Comparison of ENCODE assay signal across 1 cellular context in the genomic region with DNA sequence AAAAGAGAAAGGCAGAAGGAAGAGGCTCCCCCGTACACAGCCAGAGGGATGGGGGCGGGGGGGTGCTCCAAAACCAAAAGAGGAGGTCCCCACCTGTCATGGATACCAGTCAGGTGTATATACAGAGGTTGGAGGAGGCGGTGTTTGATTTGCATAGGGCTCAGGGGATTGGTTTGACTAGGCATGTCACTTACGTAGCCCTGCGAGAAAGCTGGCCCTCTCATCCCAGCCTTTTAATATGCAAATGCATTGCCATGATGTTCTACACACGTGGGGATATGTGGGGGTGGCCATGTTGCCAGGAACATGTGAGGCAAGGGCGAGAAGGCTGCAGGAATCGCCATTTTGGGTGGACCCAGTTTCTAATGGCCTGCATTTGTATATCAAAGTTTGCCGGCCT.
TF ChIP-seq lines count a peak whose summit lies in the region.

No MANE protein-coding gene starts in this region.

TF ChIP-seq in GM23338, 12 proteins besides CTCF, POLR2A, EP300 and RAD21 (continued from another document):
- TF ChIP-seq, protein P1, sequence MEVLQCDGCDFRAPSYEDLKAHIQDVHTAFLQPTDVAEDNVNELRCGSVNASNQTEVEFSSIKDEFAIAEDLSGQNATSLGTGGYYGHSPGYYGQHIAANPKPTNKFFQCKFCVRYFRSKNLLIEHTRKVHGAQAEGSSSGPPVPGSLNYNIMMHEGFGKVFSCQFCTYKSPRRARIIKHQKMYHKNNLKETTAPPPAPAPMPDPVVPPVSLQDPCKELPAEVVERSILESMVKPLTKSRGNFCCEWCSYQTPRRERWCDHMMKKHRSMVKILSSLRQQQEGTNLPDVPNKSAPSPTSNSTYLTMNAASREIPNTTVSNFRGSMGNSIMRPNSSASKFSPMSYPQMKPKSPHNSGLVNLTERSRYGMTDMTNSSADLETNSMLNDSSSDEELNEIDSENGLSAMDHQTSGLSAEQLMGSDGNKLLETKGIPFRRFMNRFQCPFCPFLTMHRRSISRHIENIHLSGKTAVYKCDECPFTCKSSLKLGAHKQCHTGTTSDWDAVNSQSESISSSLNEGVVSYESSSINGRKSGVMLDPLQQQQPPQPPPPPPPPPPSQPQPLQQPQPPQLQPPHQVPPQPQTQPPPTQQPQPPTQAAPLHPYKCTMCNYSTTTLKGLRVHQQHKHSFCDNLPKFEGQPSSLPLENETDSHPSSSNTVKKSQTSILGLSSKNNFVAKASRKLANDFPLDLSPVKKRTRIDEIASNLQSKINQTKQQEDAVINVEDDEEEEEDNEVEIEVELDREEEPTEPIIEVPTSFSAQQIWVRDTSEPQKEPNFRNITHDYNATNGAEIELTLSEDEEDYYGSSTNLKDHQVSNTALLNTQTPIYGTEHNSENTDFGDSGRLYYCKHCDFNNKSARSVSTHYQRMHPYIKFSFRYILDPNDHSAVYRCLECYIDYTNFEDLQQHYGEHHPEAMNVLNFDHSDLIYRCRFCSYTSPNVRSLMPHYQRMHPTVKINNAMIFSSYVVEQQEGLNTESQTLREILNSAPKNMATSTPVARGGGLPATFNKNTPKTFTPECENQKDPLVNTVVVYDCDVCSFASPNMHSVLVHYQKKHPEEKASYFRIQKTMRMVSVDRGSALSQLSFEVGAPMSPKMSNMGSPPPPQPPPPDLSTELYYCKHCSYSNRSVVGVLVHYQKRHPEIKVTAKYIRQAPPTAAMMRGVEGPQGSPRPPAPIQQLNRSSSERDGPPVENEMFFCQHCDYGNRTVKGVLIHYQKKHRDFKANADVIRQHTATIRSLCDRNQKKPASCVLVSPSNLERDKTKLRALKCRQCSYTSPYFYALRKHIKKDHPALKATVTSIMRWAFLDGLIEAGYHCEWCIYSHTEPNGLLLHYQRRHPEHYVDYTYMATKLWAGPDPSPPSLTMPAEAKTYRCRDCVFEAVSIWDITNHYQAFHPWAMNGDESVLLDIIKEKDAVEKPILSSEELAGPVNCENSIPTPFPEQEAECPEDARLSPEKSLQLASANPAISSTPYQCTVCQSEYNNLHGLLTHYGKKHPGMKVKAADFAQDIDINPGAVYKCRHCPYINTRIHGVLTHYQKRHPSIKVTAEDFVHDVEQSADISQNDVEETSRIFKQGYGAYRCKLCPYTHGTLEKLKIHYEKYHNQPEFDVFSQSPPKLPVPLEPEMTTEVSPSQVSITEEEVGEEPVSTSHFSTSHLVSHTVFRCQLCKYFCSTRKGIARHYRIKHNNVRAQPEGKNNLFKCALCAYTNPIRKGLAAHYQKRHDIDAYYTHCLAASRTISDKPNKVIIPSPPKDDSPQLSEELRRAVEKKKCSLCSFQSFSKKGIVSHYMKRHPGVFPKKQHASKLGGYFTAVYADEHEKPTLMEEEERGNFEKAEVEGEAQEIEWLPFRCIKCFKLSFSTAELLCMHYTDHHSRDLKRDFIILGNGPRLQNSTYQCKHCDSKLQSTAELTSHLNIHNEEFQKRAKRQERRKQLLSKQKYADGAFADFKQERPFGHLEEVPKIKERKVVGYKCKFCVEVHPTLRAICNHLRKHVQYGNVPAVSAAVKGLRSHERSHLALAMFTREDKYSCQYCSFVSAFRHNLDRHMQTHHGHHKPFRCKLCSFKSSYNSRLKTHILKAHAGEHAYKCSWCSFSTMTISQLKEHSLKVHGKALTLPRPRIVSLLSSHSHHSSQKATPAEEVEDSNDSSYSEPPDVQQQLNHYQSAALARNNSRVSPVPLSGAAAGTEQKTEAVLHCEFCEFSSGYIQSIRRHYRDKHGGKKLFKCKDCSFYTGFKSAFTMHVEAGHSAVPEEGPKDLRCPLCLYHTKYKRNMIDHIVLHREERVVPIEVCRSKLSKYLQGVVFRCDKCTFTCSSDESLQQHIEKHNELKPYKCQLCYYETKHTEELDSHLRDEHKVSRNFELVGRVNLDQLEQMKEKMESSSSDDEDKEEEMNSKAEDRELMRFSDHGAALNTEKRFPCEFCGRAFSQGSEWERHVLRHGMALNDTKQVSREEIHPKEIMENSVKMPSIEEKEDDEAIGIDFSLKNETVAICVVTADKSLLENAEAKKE (CRISPR knock-in tag; IDR thresholded peaks at IDR 0.05) = no peak
- TF ChIP-seq, protein P2, sequence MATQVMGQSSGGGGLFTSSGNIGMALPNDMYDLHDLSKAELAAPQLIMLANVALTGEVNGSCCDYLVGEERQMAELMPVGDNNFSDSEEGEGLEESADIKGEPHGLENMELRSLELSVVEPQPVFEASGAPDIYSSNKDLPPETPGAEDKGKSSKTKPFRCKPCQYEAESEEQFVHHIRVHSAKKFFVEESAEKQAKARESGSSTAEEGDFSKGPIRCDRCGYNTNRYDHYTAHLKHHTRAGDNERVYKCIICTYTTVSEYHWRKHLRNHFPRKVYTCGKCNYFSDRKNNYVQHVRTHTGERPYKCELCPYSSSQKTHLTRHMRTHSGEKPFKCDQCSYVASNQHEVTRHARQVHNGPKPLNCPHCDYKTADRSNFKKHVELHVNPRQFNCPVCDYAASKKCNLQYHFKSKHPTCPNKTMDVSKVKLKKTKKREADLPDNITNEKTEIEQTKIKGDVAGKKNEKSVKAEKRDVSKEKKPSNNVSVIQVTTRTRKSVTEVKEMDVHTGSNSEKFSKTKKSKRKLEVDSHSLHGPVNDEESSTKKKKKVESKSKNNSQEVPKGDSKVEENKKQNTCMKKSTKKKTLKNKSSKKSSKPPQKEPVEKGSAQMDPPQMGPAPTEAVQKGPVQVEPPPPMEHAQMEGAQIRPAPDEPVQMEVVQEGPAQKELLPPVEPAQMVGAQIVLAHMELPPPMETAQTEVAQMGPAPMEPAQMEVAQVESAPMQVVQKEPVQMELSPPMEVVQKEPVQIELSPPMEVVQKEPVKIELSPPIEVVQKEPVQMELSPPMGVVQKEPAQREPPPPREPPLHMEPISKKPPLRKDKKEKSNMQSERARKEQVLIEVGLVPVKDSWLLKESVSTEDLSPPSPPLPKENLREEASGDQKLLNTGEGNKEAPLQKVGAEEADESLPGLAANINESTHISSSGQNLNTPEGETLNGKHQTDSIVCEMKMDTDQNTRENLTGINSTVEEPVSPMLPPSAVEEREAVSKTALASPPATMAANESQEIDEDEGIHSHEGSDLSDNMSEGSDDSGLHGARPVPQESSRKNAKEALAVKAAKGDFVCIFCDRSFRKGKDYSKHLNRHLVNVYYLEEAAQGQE (IDR thresholded peaks at IDR 0.05; ENCODE audit: unreplicated experiment) = no peak
- no peak for TF ChIP-seq NANOG (IDR thresholded peaks at IDR 0.05; ENCODE audit: borderline replicate concordance)
- no peak for TF ChIP-seq JUNB (IDR thresholded peaks at IDR 0.05; ENCODE audit: unreplicated experiment)
- no peak for TF ChIP-seq EZH2 (IDR thresholded peaks at IDR 0.05; ENCODE audit: low read depth, unreplicated experiment)
- no peak for TF ChIP-seq ZNF114 (CRISPR knock-in tag; IDR thresholded peaks at IDR 0.05)
- TF ChIP-seq EZH2phosphoT487 (IDR thresholded peaks at IDR 0.05; ENCODE audit: unreplicated experiment) = no peak
- no peak for TF ChIP-seq STAT1 (IDR thresholded peaks at IDR 0.05; ENCODE audit: unreplicated experiment)
- TF ChIP-seq CREB1 (CRISPR knock-in tag; IDR thresholded peaks at IDR 0.05; ENCODE audit: low read depth) = no peak
